Comparison of ENCODE assay signal across 8 cellular contexts in genomic region chr6:73308712-73309533, GRCh38.
A peak's percentile ranks its signal among the peaks of the same experiment; 100 is the strongest.
DNase-seq lines count a peak whose midpoint lies in the region; ATAC-seq lines count a peak whose summit lies in the region.

No MANE protein-coding gene starts in this region.

- no peaks in the 10 kb centered on the region for H3K9me3 ChIP-seq in mucosa of stomach (ENCODE audit: control insufficient read depth, low read length)

- H3K36me3 Mint-ChIP-seq in activated T-cell treated with anti-CD3 and anti-CD28 coated beads, Interleukin-2, amount 50 U/mL, for 24 hours (ENCODE audit: low read depth), result peaks cover 10% of the 10 kb centered on the region
- peaks cover 6% of the 10 kb centered on the region for H3K36me3 Mint-ChIP-seq in dendritic cell treated with granulocyte-macrophage colony-stimulating factor and Interleukin-4, amounts not matched to agents 40 ng/mL and 50 ng/mL, for 4 days (ENCODE audit: low read depth)

- no peak for DNase-seq in activated T-cell treated with anti-CD3 and anti-CD28 coated beads, Interleukin-2, amount 50 U/mL, for 24 hours
- no peak for DNase-seq in activated T-cell treated with anti-CD3 and anti-CD28 coated beads, Interleukin-2, amount 50 U/mL, for 1 hour
- DNase-seq in NCI-H510A treated with DMSO at 0.1 percent for 48 hours (lab: John Stamatoyannopoulos, UW), result peak; percentile 33

- H3K27me3 Mint-ChIP-seq in activated T-cell treated with anti-CD3 and anti-CD28 coated beads, Interleukin-2, amount 50 U/mL, for 24 hours, result peaks cover 48% of the 10 kb centered on the region
- peaks cover 43% of the 10 kb centered on the region for H3K27me3 Mint-ChIP-seq in dendritic cell treated with granulocyte-macrophage colony-stimulating factor and Interleukin-4, amounts not matched to agents 40 ng/mL and 50 ng/mL, for 4 days

- peaks cover 9% of the 10 kb centered on the region for H3K4me1 ChIP-seq in mucosa of stomach (ENCODE audit: control insufficient read depth, insufficient read depth, low read length)

- peak overlapping the region; percentile 86 for H3K27ac Mint-ChIP-seq in activated T-cell treated with anti-CD3 and anti-CD28 coated beads, Interleukin-2, amount 50 U/mL, for 24 hours
- H3K27ac Mint-ChIP-seq in dendritic cell treated with granulocyte-macrophage colony-stimulating factor and Interleukin-4, amounts not matched to agents 40 ng/mL and 50 ng/mL, for 4 days, result peak overlapping the region; percentile 42

- H3K36me3 ChIP-seq in mucosa of stomach (ENCODE audit: control insufficient read depth, insufficient read depth, low read length), result no peaks in the 10 kb centered on the region

- peaks cover 27% of the 10 kb centered on the region for H3K4me1 Mint-ChIP-seq in activated T-cell treated with anti-CD3 and anti-CD28 coated beads, Interleukin-2, amount 50 U/mL, for 24 hours (ENCODE audit: low read depth)
- H3K4me1 Mint-ChIP-seq in dendritic cell treated with granulocyte-macrophage colony-stimulating factor and Interleukin-4, amounts not matched to agents 40 ng/mL and 50 ng/mL, for 4 days (ENCODE audit: low read depth), result peaks cover 19% of the 10 kb centered on the region

- intact Hi-C loops in dendritic cell treated with granulocyte-macrophage colony-stimulating factor and Interleukin-4, amounts not matched to agents 40 ng/mL and 50 ng/mL, for 4 days (cut with micrococcal nuclease), result no loop called here

- peak overlapping the region; percentile 72 for H3K9ac ChIP-seq in mucosa of stomach (ENCODE audit: low read length)

- no peaks in the 10 kb centered on the region for H3K27me3 ChIP-seq in mucosa of stomach (ENCODE audit: control insufficient read depth, insufficient read depth, low read length)

- no peak for ATAC-seq in GM18517 (IDR thresholded peaks at IDR 0.05; ENCODE audit: unreplicated experiment)
- no peak for ATAC-seq in activated CD4-positive, CD25-positive, alpha-beta regulatory T cell treated with anti-CD3 and anti-CD28 coated beads, Interleukin-2, amount 50 U/mL, for 24 hours
- ATAC-seq in GM19467 (IDR thresholded peaks at IDR 0.05; ENCODE audit: unreplicated experiment), result no peak

- no peaks in the 10 kb centered on the region for H3K9me3 Mint-ChIP-seq in activated T-cell treated with anti-CD3 and anti-CD28 coated beads, Interleukin-2, amount 50 U/mL, for 24 hours
- no peaks in the 10 kb centered on the region for H3K9me3 Mint-ChIP-seq in dendritic cell treated with granulocyte-macrophage colony-stimulating factor and Interleukin-4, amounts not matched to agents 40 ng/mL and 50 ng/mL, for 4 days

- peak overlapping the region; percentile 90 for H3K4me3 Mint-ChIP-seq in activated T-cell treated with anti-CD3 and anti-CD28 coated beads, Interleukin-2, amount 50 U/mL, for 24 hours
- peak overlapping the region; percentile 92 for H3K4me3 Mint-ChIP-seq in dendritic cell treated with granulocyte-macrophage colony-stimulating factor and Interleukin-4, amounts not matched to agents 40 ng/mL and 50 ng/mL, for 4 days

- peak overlapping the region; percentile 57 for H3K4me3 ChIP-seq in mucosa of stomach (ENCODE audit: low read length)
